Comparison of ENCODE assay signal across 8 cellular contexts in genomic region chr19:39970424-39970673, GRCh38. TPM values are rescaled to one million over a fixed set of nuclear protein-coding genes. Genes with fewer than 3 reads are reported as not detected.
A peak's percentile ranks its signal among the peaks of the same experiment; 100 is the strongest.
DNase-seq lines count a peak whose midpoint lies in the region; ATAC-seq and TF ChIP-seq lines count a peak whose summit lies in the region.

No MANE protein-coding gene starts in this region.

- intact Hi-C loops in CD8-positive, alpha-beta T cell (cut with DNase I, micrococcal nuclease) = loop anchor here (1.0 to 10.0 kb wide), 9 partner anchors 17 to 526 kb away; partner anchors contain the start of gene SUPT5H (in 1 of the 2)
- intact Hi-C loops in PC-3 (cut with micrococcal nuclease) = loop anchor here (2.0 to 10.0 kb wide), 2 partner anchors 66 to 86 kb away; partner anchors contain the start of gene ZNF780B

- H3K9me2 ChIP-seq in GM23338 (ENCODE audit: insufficient read depth) = 0 out of 2 replicates have a peak, but pooled peaks cover 3% of the 10 kb centered on the region
- no peaks in the 10 kb centered on the region for H3K9me2 ChIP-seq in PC-3 (replicated peaks; ENCODE audit: low read length)

- peak overlapping the region; percentile 97 for H3K9ac ChIP-seq in PC-3 (ENCODE audit: low read length)
- peak overlapping the region; percentile 68 for H3K9ac ChIP-seq in endodermal cell (ENCODE audit: extremely low read depth, low read length, poor library complexity, severe bottlenecking)

- H3K4me2 ChIP-seq in GM23338 (peak overlapping the region; percentile 83), PC-3 (ENCODE audit: low read length) (peak overlapping the region; percentile 97)

- no peak for TF ChIP-seq CTCF in CD8-positive, alpha-beta T cell (IDR thresholded peaks at IDR 0.05)
- no peak for TF ChIP-seq CTCF in GM23338 (conservative IDR thresholded peaks at IDR 0.05; ENCODE audit: low read depth in 2 of 2)
- TF ChIP-seq CTCF in PC-3 (conservative IDR thresholded peaks at IDR 0.05; ENCODE audit: low read depth, low read length) = no peak
- TF ChIP-seq CTCF in endodermal cell (conservative IDR thresholded peaks at IDR 0.05) = no peak
- no peak for TF ChIP-seq CTCF in neural crest cell (conservative IDR thresholded peaks at IDR 0.05)

- no peaks in the 10 kb centered on the region for H3K9me3 ChIP-seq in CD8-positive, alpha-beta T cell (ENCODE audit: low read length)
- H3K9me3 ChIP-seq in PC-3 (ENCODE audit: low read length) = no peaks in the 10 kb centered on the region
- H3K9me3 ChIP-seq in endodermal cell (ENCODE audit: control insufficient read depth, low read length) = no peaks in the 10 kb centered on the region

- DNase-seq in CD8-positive, alpha-beta T cell = no peak
- DNase-seq in GM23338 (ENCODE audit: low spot score) = no peak
- DNase-seq in PC-3 = peak; percentile 8
- no peak for DNase-seq in endodermal cell
- no peak for DNase-seq in neural crest cell (ENCODE audit: low read depth, low spot score)
- DNase-seq in activated effector memory CD4-positive, alpha-beta T cell treated with anti-CD3 and anti-CD28 coated beads, Interleukin-2, amount 50 U/mL, for 16 hours = no peak
- no peak for DNase-seq in stimulated activated CD4-positive, alpha-beta T cell treated with anti-CD3 and anti-CD28 coated beads, Interleukin-4, amount 100 ng/mL, for 24 hours
- DNase-seq in HK-2 (ENCODE audit: unreplicated experiment) = no peak

- H3K9me3 Mint-ChIP-seq in CD8-positive, alpha-beta T cell = no peaks in the 10 kb centered on the region
- H3K9me3 Mint-ChIP-seq in GM23338 = no peaks in the 10 kb centered on the region; the same call in 2 of the 3 replicates
- H3K9me3 Mint-ChIP-seq in endodermal cell = no peaks in the 10 kb centered on the region
- H3K9me3 Mint-ChIP-seq in neural crest cell = no peaks in the 10 kb centered on the region

- no peaks in the 10 kb centered on the region for H3K27me3 Mint-ChIP-seq in CD8-positive, alpha-beta T cell (ENCODE audit: low read depth)
- H3K27me3 Mint-ChIP-seq in GM23338 (ENCODE audit: insufficient read depth, low read depth, poor library complexity) (peaks cover 11% of the 10 kb centered on the region), endodermal cell (ENCODE audit: insufficient read depth) (no peaks in the 10 kb centered on the region), neural crest cell (ENCODE audit: low read depth) (no peaks in the 10 kb centered on the region)

- CTCF ChIA-PET in CD8-positive, alpha-beta T cell (lab: Charles Lee) = interaction anchor here (0.5 to 4.7 kb wide), 24 partner anchors 8 to 611 kb away, joined by 3 to 90 read pairs (median 8); partner anchors contain the start of genes FCGBP, MAP3K10 and ZNF546
- CTCF ChIA-PET in PC-3 (lab: Charles Lee) = interaction anchor here (0.5 to 1.5 kb wide), 6 partner anchors 89 to 627 kb away, joined by 3 to 11 read pairs (median 3); partner anchors contain the start of gene DYRK1B

- peak overlapping the region; percentile 94 for H3K27ac ChIP-seq in CD8-positive, alpha-beta T cell (ENCODE audit: low read depth, low read length)
- H3K27ac ChIP-seq in GM23338 (ENCODE audit: low read depth) = peak overlapping the region; percentile 64; the same call in 1 of the 2 replicates
- H3K27ac ChIP-seq in PC-3 (ENCODE audit: low read length) = peak overlapping the region; percentile 65
- H3K27ac ChIP-seq in endodermal cell (ENCODE audit: low read depth, low read length) = peak overlapping the region; percentile 87

- TSS peak; percentile 92 for BruUV-seq in PC-3 (replicated peaks; lab: Mats Ljungman, UMichigan)

- H3F3A ChIP-seq in GM23338 (replicated peaks; ENCODE audit: low read depth) (no peaks in the 10 kb centered on the region), PC-3 (ENCODE audit: low read length, unreplicated experiment) (no peaks in the 10 kb centered on the region)

- WGBS in endodermal cell (ENCODE audit: insufficient coverage in 1 of 2, insufficient read length in 1 of 2), 2 experiments = 26 to 28% methylated on average over 5 to 11 of the region's 11 CpGs

- POLR2A ChIA-PET in CD8-positive, alpha-beta T cell (lab: Charles Lee) = interaction anchor here (0.5 to 3.6 kb wide), 26 partner anchors 9 to 179 kb away, joined by 3 to 46 read pairs (median 6); partner anchors contain the start of genes DYRK1B, FBL, ZNF546 and ZNF780A
- POLR2A ChIA-PET in PC-3 (lab: Charles Lee; ENCODE audit: unreplicated experiment) = interaction anchor here (0.5 to 1.0 kb wide), 7 partner anchors 40 to 1262 kb away, joined by 3 to 4 read pairs (median 3); partner anchors contain the start of gene ZNF780A

- H3K79me2 ChIP-seq in GM23338 (replicated peaks; ENCODE audit: insufficient read depth) = peaks cover 17% of the 10 kb centered on the region
- peaks cover 40% of the 10 kb centered on the region for H3K79me2 ChIP-seq in PC-3 (ENCODE audit: low read length)

- peak; percentile 15 for ATAC-seq in CD8-positive, alpha-beta T cell
- peak; percentile 34 for ATAC-seq in GM23338
- ATAC-seq in PC-3 = no peak; the same call in 1 of the 2 replicates

- H3K4me3 ChIP-seq in CD8-positive, alpha-beta T cell (ENCODE audit: low read depth, low read length) = peak overlapping the region; percentile 87
- H3K4me3 ChIP-seq in GM23338 = peak overlapping the region; percentile 99
- H3K4me3 ChIP-seq in PC-3 (ENCODE audit: low read length) = peak overlapping the region; percentile 88
- peak overlapping the region; percentile 96 for H3K4me3 ChIP-seq in endodermal cell (ENCODE audit: low read length)

- H3K4me3 Mint-ChIP-seq in CD8-positive, alpha-beta T cell = peak overlapping the region; percentile 99
- H3K4me3 Mint-ChIP-seq in GM23338 = peak overlapping the region; percentile 96
- H3K4me3 Mint-ChIP-seq in endodermal cell = peak overlapping the region; percentile 100
- H3K4me3 Mint-ChIP-seq in neural crest cell = peak overlapping the region; percentile 99

- H2AFZ ChIP-seq in GM23338 = peak overlapping the region; percentile 80
- peak overlapping the region; percentile 75 for H2AFZ ChIP-seq in PC-3 (ENCODE audit: low read length)

- H3K27ac Mint-ChIP-seq in CD8-positive, alpha-beta T cell = peak overlapping the region; percentile 99
- H3K27ac Mint-ChIP-seq in GM23338 (peak overlapping the region; percentile 97), endodermal cell (peak overlapping the region; percentile 97), neural crest cell (ENCODE audit: unreplicated experiment) (peak overlapping the region; percentile 98)

- no peaks in the 10 kb centered on the region for H3K27me3 ChIP-seq in CD8-positive, alpha-beta T cell (ENCODE audit: insufficient read depth, low read length)
- no peaks in the 10 kb centered on the region for H3K27me3 ChIP-seq in GM23338 (ENCODE audit: insufficient read depth)
- H3K27me3 ChIP-seq in PC-3 (ENCODE audit: low read length) = no peaks in the 10 kb centered on the region
- H3K27me3 ChIP-seq in endodermal cell (ENCODE audit: control insufficient read depth, insufficient read depth, low read length, poor library complexity, severe bottlenecking) = no peaks in the 10 kb centered on the region

- peaks cover 7% of the 10 kb centered on the region; the same call in 1 of the 2 replicates for H4K20me1 ChIP-seq in GM23338 (replicated peaks; ENCODE audit: insufficient read depth)
- no peaks in the 10 kb centered on the region for H4K20me1 ChIP-seq in PC-3 (ENCODE audit: low read length)

- H3K4me1 Mint-ChIP-seq in CD8-positive, alpha-beta T cell (ENCODE audit: low read depth) = peaks cover 51% of the 10 kb centered on the region
- peaks cover 8% of the 10 kb centered on the region; the same call in 2 of the 3 replicates for H3K4me1 Mint-ChIP-seq in GM23338
- peaks cover 12% of the 10 kb centered on the region for H3K4me1 Mint-ChIP-seq in endodermal cell
- peaks cover 31% of the 10 kb centered on the region for H3K4me1 Mint-ChIP-seq in neural crest cell

- H3K36me3 Mint-ChIP-seq in CD8-positive, alpha-beta T cell = peaks cover 46% of the 10 kb centered on the region
- H3K36me3 Mint-ChIP-seq in GM23338 (ENCODE audit: low read depth) (peaks cover 42% of the 10 kb centered on the region), endodermal cell (ENCODE audit: low read depth) (peaks cover 36% of the 10 kb centered on the region), neural crest cell (ENCODE audit: low read depth) (peaks cover 20% of the 10 kb centered on the region)

- peaks cover 31% of the 10 kb centered on the region for H3K4me1 ChIP-seq in CD8-positive, alpha-beta T cell (ENCODE audit: insufficient read depth, low read length)
- H3K4me1 ChIP-seq in GM23338 (ENCODE audit: insufficient read depth) (no peaks in the 10 kb centered on the region; the same call in 1 of the 2 replicates), PC-3 (ENCODE audit: insufficient read depth, low read length) (peaks cover 9% of the 10 kb centered on the region; the same call in 1 of the 2 replicates), endodermal cell (ENCODE audit: control insufficient read depth, insufficient read depth, low read length) (no peaks in the 10 kb centered on the region)

- H3K36me3 ChIP-seq in CD8-positive, alpha-beta T cell (ENCODE audit: insufficient read depth, low read length) = peaks cover 21% of the 10 kb centered on the region
- H3K36me3 ChIP-seq in GM23338 (ENCODE audit: insufficient read depth) = peaks cover 13% of the 10 kb centered on the region
- H3K36me3 ChIP-seq in PC-3 (ENCODE audit: low read depth, low read length) = peaks cover 26% of the 10 kb centered on the region
- peaks cover 31% of the 10 kb centered on the region for H3K36me3 ChIP-seq in endodermal cell (ENCODE audit: control insufficient read depth, insufficient read depth, low read length)

TF ChIP-seq in GM23338, 12 proteins besides CTCF, POLR2A, EP300 and RAD21 (continues in another document):
- no peak for TF ChIP-seq STAT1 (IDR thresholded peaks at IDR 0.05; ENCODE audit: unreplicated experiment)

RNA-seq across cellular contexts. Expression of gene PSMC4, which starts 0.6 kb away (rescaled TPM):
- total RNA-seq in CD8-positive, alpha-beta T cell = 10 to 100 TPM; 75.9 to 79.0 TPM
- 147 and 161 TPM in 2 replicates for total RNA-seq in GM23338 (2014; rRNA removed; shearing (Covaris generic))
- polyA plus RNA-seq in GM23338 (2016; fragmentation: Nextera tagmentation; extraction: Ambion mirVana) = 135 and 139 TPM in 2 replicates
- total RNA-seq in PC-3 (2014; rRNA removed) (241 and 258 TPM in 2 replicates), endodermal cell (10 to 100 TPM; 88.9 to 96.9 TPM), neural crest cell (114 and 118 TPM in 2 replicates)
- 90.4 TPM for polyA plus RNA-seq in endodermal cell (2013, experiment 1 of 2)
- polyA plus RNA-seq in endodermal cell (2013, experiment 2 of 2) = 90.5 TPM

RNA-seq across cellular contexts. Expression of gene ZNF546, which starts 26.5 kb away (rescaled TPM):
- 1 to 10 TPM; 1.6 to 2.4 TPM for total RNA-seq in CD8-positive, alpha-beta T cell
- 0.38 and 0.62 TPM in 2 replicates for total RNA-seq in GM23338 (2014; rRNA removed; shearing (Covaris generic))
- 0.47 and 0.95 TPM in 2 replicates for polyA plus RNA-seq in GM23338 (2016; fragmentation: Nextera tagmentation; extraction: Ambion mirVana)
- total RNA-seq in PC-3 (2014; rRNA removed) (0.69 and 2.5 TPM in 2 replicates), endodermal cell (1 to 10 TPM; 2.5 to 4.6 TPM), neural crest cell (5.3 and 6.5 TPM in 2 replicates)
- polyA plus RNA-seq in endodermal cell (2013, experiment 1 of 2) = 2.4 TPM
- polyA plus RNA-seq in endodermal cell (2013, experiment 2 of 2) = 2.0 TPM

RNA-seq across cellular contexts. Expression of gene FCGBP, which starts 35.9 kb away (rescaled TPM):
- 10 to 100 TPM; 28.1 to 31.9 TPM for total RNA-seq in CD8-positive, alpha-beta T cell
- 3.0 and 3.6 TPM in 2 replicates for total RNA-seq in GM23338 (2014; rRNA removed; shearing (Covaris generic))
- 0.28 and 0.44 TPM in 2 replicates for polyA plus RNA-seq in GM23338 (2016; fragmentation: Nextera tagmentation; extraction: Ambion mirVana)
- total RNA-seq in PC-3 (2014; rRNA removed) = 0.52 and 0.80 TPM in 2 replicates
- total RNA-seq in endodermal cell = under 1 TPM; 0.29 to 0.62 TPM
- 0.14 TPM for polyA plus RNA-seq in endodermal cell (2013, experiment 1 of 2)
- 0.33 TPM for polyA plus RNA-seq in endodermal cell (2013, experiment 2 of 2)
- total RNA-seq in neural crest cell = 1.0 and 1.6 TPM in 2 replicates
